In genomic region chr1:179781962-179782361, GRCh38 we compare ENCODE assay signal across 1 cellular context.
TF ChIP-seq lines count a peak whose summit lies in the region.

No MANE protein-coding gene starts in this region.

TF ChIP-seq in H1, 55 proteins besides CTCF, POLR2A, EP300 and RAD21 (continued from another document):
- TF ChIP-seq GTF2F1 (IDR thresholded peaks at IDR 0.05; ENCODE audit: borderline replicate concordance, low read depth, low read length), result no peak
